Comparison of ENCODE assay signal across 19 cellular contexts in genomic region chr13:58238972-58239773, GRCh38.
DNase-seq lines count a peak whose midpoint lies in the region; ATAC-seq and TF ChIP-seq lines count a peak whose summit lies in the region.
"Had no signal": no experiment of that assay in that cellular context is flagged by ENCODE, and none has a peak within 500 bp of the region (broad histone marks: within the 10 kb centered on the region; RNA-seq: fewer than 3 reads in every experiment).

No MANE protein-coding gene starts in this region.

- H3K4me1 ChIP-seq in heart right ventricle, result peaks cover 0 to 11% (median 0%) of the 10 kb centered on the region in 9 donors
- no peaks in the 10 kb centered on the region for H3K4me1 ChIP-seq in neuron (ENCODE audit: insufficient read depth, low read length)
- H3K4me1 ChIP-seq in CD4-positive, alpha-beta memory T cell (ENCODE audit: insufficient read depth, low read length), result no peaks in the 10 kb centered on the region
- H3K4me1 ChIP-seq: Peyer's patch had no signal

- peaks cover 0 to 2% (median 0%) of the 10 kb centered on the region in 3 donors for H3K27me3 Mint-ChIP-seq in CD14-positive monocyte (ENCODE audit: low read depth in 3 of 3)
- H3K27me3 Mint-ChIP-seq in CD4-positive, alpha-beta memory T cell, result no peaks in the 10 kb centered on the region

- H3K4me3 Mint-ChIP-seq in CD14-positive monocyte, result no peak overlapping the region
- no peak overlapping the region for H3K4me3 Mint-ChIP-seq in CD4-positive, alpha-beta memory T cell
- H3K4me3 Mint-ChIP-seq: H9, HFFc6 had no signal

- CTCF ChIA-PET in CD4-positive, alpha-beta memory T cell (lab: Charles Lee; ENCODE audit: partially characterized antibody), result no interaction called here

- no peak overlapping the region for H3K27ac Mint-ChIP-seq in CD14-positive monocyte
- H3K27ac Mint-ChIP-seq in CD4-positive, alpha-beta memory T cell, result no peak overlapping the region
- H3K27ac Mint-ChIP-seq: HFFc6 had no signal

- H3K36me3 ChIP-seq in heart right ventricle (no peaks in the 10 kb centered on the region), neuron (ENCODE audit: insufficient read depth, low read length) (no peaks in the 10 kb centered on the region)
- no peaks in the 10 kb centered on the region for H3K36me3 ChIP-seq in CD4-positive, alpha-beta memory T cell (ENCODE audit: insufficient read depth, low read length)
- H3K36me3 ChIP-seq: Peyer's patch had no signal

- POLR2A ChIA-PET in CD4-positive, alpha-beta memory T cell (lab: Charles Lee; ENCODE audit: partially characterized antibody), result no interaction called here

- DNase-seq in Right ventricle myocardium inferior (ENCODE audit: missing footprints) (no peak), cardiac septum (ENCODE audit: low spot score) (no peak), heart right ventricle (peak in 1 of 2 donors; percentile 11), CD14-positive monocyte (ENCODE audit: low spot score) (no peak), NCI-H2081 treated with DMSO at 0.1 percent for 48 hours (lab: John Stamatoyannopoulos, UW) (no peak)
- DNase-seq in CD4-positive, alpha-beta memory T cell, result no peak
- DNase-seq: H9, HFFc6, KBM-7, MM.1S, NCI-H1048, NCI-H1417 treated with DMSO at 0.1 percent for 48 hours, NCI-H187, NCI-H226, NCI-H524 treated with DMSO at 0.1 percent for 48 hours, NCI-H82, Peyer's patch had no signal

- intact Hi-C loops in Right ventricle myocardium inferior (cut with DNase I) (no loop called here), cardiac septum (cut with DNase I) (no loop called here), heart right ventricle (cut with DNase I) (no loop called here), CD14-positive monocyte (cut with micrococcal nuclease) (no loop called here)
- intact Hi-C loops in CD4-positive, alpha-beta memory T cell (cut with micrococcal nuclease), result no loop called here

- H3K27ac ChIP-seq in heart right ventricle, result peak overlapping the region in 4 of 10 donors; percentile 8 to 62 (median 42)
- H3K27ac ChIP-seq in CD4-positive, alpha-beta memory T cell (ENCODE audit: low read depth, low read length), result no peak overlapping the region
- H3K27ac ChIP-seq: C4-2B, Peyer's patch had no signal

- peak overlapping the region in 6 of 10 donors; percentile 8 to 36 (median 22) for H3K4me3 ChIP-seq in heart right ventricle
- H3K4me3 ChIP-seq in neuron (ENCODE audit: low read length), result no peak overlapping the region
- no peak overlapping the region for H3K4me3 ChIP-seq in CD4-positive, alpha-beta memory T cell (ENCODE audit: low read length in 2 of 2)
- H3K4me3 ChIP-seq: Peyer's patch had no signal

- H2AFZ ChIP-seq in neuron (ENCODE audit: low read depth, low read length), result peak overlapping the region; percentile 13

- no peaks in the 10 kb centered on the region for H3K4me1 Mint-ChIP-seq in CD14-positive monocyte
- no peaks in the 10 kb centered on the region for H3K4me1 Mint-ChIP-seq in CD4-positive, alpha-beta memory T cell
- H3K4me1 Mint-ChIP-seq: H9 had no signal

- H3K27me3 ChIP-seq in heart right ventricle, result no peaks in the 10 kb centered on the region
- H3K27me3 ChIP-seq in neuron (ENCODE audit: insufficient read depth, low read length), result no peaks in the 10 kb centered on the region
- H3K27me3 ChIP-seq in CD4-positive, alpha-beta memory T cell (ENCODE audit: insufficient read depth, low read length), result no peaks in the 10 kb centered on the region
- H3K27me3 ChIP-seq: Peyer's patch had no signal

- ATAC-seq in Right ventricle myocardium inferior (peak; percentile 63), heart right ventricle (peak; percentile 45 to 92 (median 69))

- H3K36me3 Mint-ChIP-seq in CD14-positive monocyte, result no peaks in the 10 kb centered on the region
- H3K36me3 Mint-ChIP-seq in CD4-positive, alpha-beta memory T cell, result no peaks in the 10 kb centered on the region

- 70 to 71% methylated on average over 10 of the region's 10 CpGs for WGBS in heart right ventricle, 2 donors

- peaks cover 0 to 28% (median 7%) of the 10 kb centered on the region in 7 donors for H3K9me3 Mint-ChIP-seq in CD14-positive monocyte
- peaks cover 5 to 16% (median 10%) of the 10 kb centered on the region in 8 donors for H3K9me3 Mint-ChIP-seq in CD4-positive, alpha-beta memory T cell

- H3K9me3 ChIP-seq in heart right ventricle, result peaks cover 0 to 17% (median 2%) of the 10 kb centered on the region in 11 donors
- peaks cover 3% of the 10 kb centered on the region for H3K9me3 ChIP-seq in neuron (ENCODE audit: low read length)
- no peaks in the 10 kb centered on the region for H3K9me3 ChIP-seq in CD4-positive, alpha-beta memory T cell (ENCODE audit: control insufficient read depth in 1 of 2, low read length in 2 of 2)

- peak in 3 of 9 donors; percentile 17 to 23 (median 20) for TF ChIP-seq CTCF in heart right ventricle (IDR thresholded peaks at IDR 0.05)
- TF ChIP-seq CTCF in CD14-positive monocyte (IDR thresholded peaks at IDR 0.05), result no peak

Comparison
In these comparisons a context has a peak if more than half of its experiments do, and no peak if none do; other contexts are left out.
1. H3K4me3 ChIP-seq: peak in heart right ventricle (6 of 10); none in neuron (single experiment) and CD4-positive, alpha-beta memory T cell (0 of 2).